ENCODE assay signal across 25 cellular contexts in the genomic region with DNA sequence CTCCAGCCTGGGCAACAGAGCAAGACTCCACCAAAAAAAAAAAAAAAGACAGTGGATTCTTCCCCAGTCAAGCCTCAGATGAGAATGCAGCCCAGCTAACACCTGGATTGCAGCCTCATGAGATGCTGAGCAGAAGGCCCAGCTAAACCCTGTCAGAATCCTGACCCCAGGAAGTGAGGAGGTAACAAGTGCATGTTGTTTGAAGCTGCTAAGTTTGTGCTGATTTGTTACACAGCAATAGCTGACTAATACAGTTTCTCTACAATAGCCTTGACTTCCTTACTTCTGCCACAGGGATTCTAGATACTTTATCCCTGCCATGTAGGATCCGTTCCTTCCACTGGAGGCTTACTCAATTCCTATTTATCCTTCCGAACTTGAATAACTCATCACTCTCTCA. TPM values are rescaled to one million over a fixed set of nuclear protein-coding genes. Genes with fewer than 3 reads are reported as not detected.
"Had no signal": no experiment of that assay in that cellular context is flagged by ENCODE, and none has a peak within 500 bp of the region (broad histone marks: within the 10 kb centered on the region; RNA-seq: fewer than 3 reads in every experiment).

No MANE protein-coding gene starts in this region.

- H3K27ac ChIP-seq: gastrocnemius medialis, ovary, prostate gland, suprapubic skin had no signal

- H3K27me3 ChIP-seq: gastrocnemius medialis, ovary, suprapubic skin had no signal

- H3K9me3 ChIP-seq: gastrocnemius medialis, ovary, prostate gland, sigmoid colon, suprapubic skin had no signal

- H3K4me1 ChIP-seq: prostate gland had no signal

- H3K27ac Mint-ChIP-seq: activated CD4-positive, alpha-beta memory T cell treated with anti-CD3 and anti-CD28 coated beads, Interleukin-2, amount 10 ng/mL, durations not matched to agents 7 days and 5 days; activated CD4-positive, alpha-beta T cell treated with anti-CD3 and anti-CD28 coated beads, Interleukin-2, amount 10 ng/mL, durations not matched to agents 7 days and 5 days; activated naive CD4-positive, alpha-beta T cell treated with anti-CD3 and anti-CD28 coated beads, Interleukin-2, amount 50 U/mL, for 24 hours; activated naive CD8-positive, alpha-beta T cell treated with anti-CD3 and anti-CD28 coated beads, Interleukin-2, amount 50 U/mL, for 24 hours; activated T-helper 2 cell treated with anti-CD3 and anti-CD28 coated beads, Interferon-gamma antibody, Interleukin-2, Interleukin-4, amounts not matched to agents 10 μg/mL and 5 μg/mL and 100 μg/mL, durations not matched to agents 14 hours and 24 hours and 36 hours; naive thymus-derived CD8-positive, alpha-beta T cell; stimulated activated naive CD8-positive, alpha-beta T cell treated with anti-CD3 and anti-CD28 coated beads, Interleukin-15, amount 100 ng/mL, for 72 hours had no signal

- H3K4me1 Mint-ChIP-seq: activated CD4-positive, alpha-beta memory T cell treated with anti-CD3 and anti-CD28 coated beads, Interleukin-2, amount 10 ng/mL, durations not matched to agents 7 days and 5 days; activated CD4-positive, alpha-beta T cell treated with anti-CD3 and anti-CD28 coated beads, Interleukin-2, amount 10 ng/mL, durations not matched to agents 7 days and 5 days; activated naive CD4-positive, alpha-beta T cell treated with anti-CD3 and anti-CD28 coated beads, Interleukin-2, amount 50 U/mL, for 24 hours had no signal

- ATAC-seq: activated naive CD8-positive, alpha-beta T cell treated with anti-CD3 and anti-CD28 coated beads, Interleukin-2, amount 50 U/mL, for 24 hours; gastrocnemius medialis; left ventricle myocardium superior; naive thymus-derived CD8-positive, alpha-beta T cell; stimulated activated memory B cell treated with anti-CD40 and anti-IgM and Interleukin-4, amounts not matched to agents 10 μg/mL and 1 μg/mL and 100 μg/mL, for 72 hours; stimulated activated naive CD8-positive, alpha-beta T cell treated with anti-CD3 and anti-CD28 coated beads, Interleukin-15, amount 100 ng/mL, for 72 hours had no signal

- H3K4me3 Mint-ChIP-seq: activated CD4-positive, alpha-beta memory T cell treated with anti-CD3 and anti-CD28 coated beads, Interleukin-2, amount 10 ng/mL, durations not matched to agents 7 days and 5 days; activated CD4-positive, alpha-beta T cell treated with anti-CD3 and anti-CD28 coated beads, Interleukin-2, amount 10 ng/mL, durations not matched to agents 7 days and 5 days; activated naive CD4-positive, alpha-beta T cell treated with anti-CD3 and anti-CD28 coated beads, Interleukin-2, amount 50 U/mL, for 24 hours; activated naive CD8-positive, alpha-beta T cell treated with anti-CD3 and anti-CD28 coated beads, Interleukin-2, amount 50 U/mL, for 24 hours; naive thymus-derived CD8-positive, alpha-beta T cell; stimulated activated memory B cell treated with anti-CD40 and anti-IgM and Interleukin-4, amounts not matched to agents 10 μg/mL and 1 μg/mL and 100 μg/mL, for 72 hours; stimulated activated naive CD8-positive, alpha-beta T cell treated with anti-CD3 and anti-CD28 coated beads, Interleukin-15, amount 100 ng/mL, for 72 hours had no signal

- H3K27me3 Mint-ChIP-seq: activated CD4-positive, alpha-beta T cell treated with anti-CD3 and anti-CD28 coated beads, Interleukin-2, amount 10 ng/mL, durations not matched to agents 7 days and 5 days; activated naive CD4-positive, alpha-beta T cell treated with anti-CD3 and anti-CD28 coated beads, Interleukin-2, amount 50 U/mL, for 24 hours; stimulated activated naive CD8-positive, alpha-beta T cell treated with anti-CD3 and anti-CD28 coated beads, Interleukin-15, amount 100 ng/mL, for 72 hours had no signal

- DNase-seq: activated CD4-positive, alpha-beta memory T cell treated with anti-CD3 and anti-CD28 coated beads, Interleukin-2, amount 10 ng/mL, durations not matched to agents 7 days and 5 days; activated CD4-positive, alpha-beta T cell treated with anti-CD3 and anti-CD28 coated beads, Interleukin-2, amount 10 ng/mL, durations not matched to agents 7 days and 5 days; activated CD4-positive, CD25-positive, alpha-beta regulatory T cell treated with anti-CD3 and anti-CD28 coated beads, Interleukin-2, amount 50 U/mL, for 72 hours; activated naive CD8-positive, alpha-beta T cell treated with anti-CD3 and anti-CD28 coated beads, Interleukin-2, amount 50 U/mL, for 24 hours; activated T-cell treated with anti-CD3 and anti-CD28 coated beads, Interleukin-2, amount 50 U/mL, for 48 hours; dermis blood vessel endothelial cell; effector memory CD4-positive, alpha-beta T cell; erythroblast; gastrocnemius medialis; left cardiac atrium; left ventricle myocardium superior; naive thymus-derived CD8-positive, alpha-beta T cell; ovary; sigmoid colon; small intestine; stimulated activated CD4-positive, alpha-beta T cell treated with anti-CD3 and anti-CD28 coated beads, Interleukin-4, amount 100 ng/mL, for 4 hours; stimulated activated CD8-positive, alpha-beta memory T cell treated with anti-CD3 and anti-CD28 coated beads, Interleukin-4, amount 100 ng/mL, for 48 hours; stimulated activated naive CD8-positive, alpha-beta T cell treated with anti-CD3 and anti-CD28 coated beads, Interleukin-15, amount 100 ng/mL, for 72 hours; T-helper 2 cell had no signal

- H3K9me3 Mint-ChIP-seq: activated naive CD4-positive, alpha-beta T cell treated with anti-CD3 and anti-CD28 coated beads, Interleukin-2, amount 50 U/mL, for 24 hours had no signal

- H3K36me3 ChIP-seq: gastrocnemius medialis, ovary, prostate gland, sigmoid colon, suprapubic skin, tibial nerve had no signal

- H3K36me3 Mint-ChIP-seq: naive thymus-derived CD8-positive, alpha-beta T cell had no signal

- H3K4me3 ChIP-seq: gastrocnemius medialis, ovary, prostate gland, sigmoid colon, suprapubic skin, tibial nerve had no signal

RNA-seq across cellular contexts. Expression of gene TMPRSS9, which starts 20.5 kb away (rescaled TPM):
- total RNA-seq: activated CD4-positive, alpha-beta memory T cell treated with anti-CD3 and anti-CD28 coated beads, Interleukin-2, amount 10 ng/mL, durations not matched to agents 7 days and 5 days; activated CD4-positive, alpha-beta T cell treated with anti-CD3 and anti-CD28 coated beads, Interleukin-2, amount 10 ng/mL, durations not matched to agents 7 days and 5 days; activated T-helper 2 cell treated with anti-CD3 and anti-CD28 coated beads, Interferon-gamma antibody, Interleukin-2, Interleukin-4, amounts not matched to agents 10 μg/mL and 5 μg/mL and 100 μg/mL, durations not matched to agents 14 hours and 24 hours and 36 hours; gastrocnemius medialis; left cardiac atrium; left ventricle myocardium superior; naive thymus-derived CD8-positive, alpha-beta T cell; suprapubic skin; tibial nerve had no signal
- polyA plus RNA-seq: naive thymus-derived CD8-positive, alpha-beta T cell had no signal
